ENCODE assay signal across 1 cellular context in genomic region chr9:99357575-99357974, GRCh38.
TF ChIP-seq lines count a peak whose summit lies in the region.

No MANE protein-coding gene starts in this region.

TF ChIP-seq in HepG2, 621 proteins besides CTCF, POLR2A, EP300 and RAD21 (continued from another document):
- TF ChIP-seq MLXIP (CRISPR knock-in tag; IDR thresholded peaks at IDR 0.05; ENCODE audit: borderline replicate concordance): no peak
- no peak for TF ChIP-seq ZNF788 (CRISPR knock-in tag; IDR thresholded peaks at IDR 0.05; ENCODE audit: borderline replicate concordance)
- no peak for TF ChIP-seq ZNF549 (CRISPR knock-in tag; IDR thresholded peaks at IDR 0.05)
- TF ChIP-seq IRX3 (CRISPR knock-in tag; IDR thresholded peaks at IDR 0.05; ENCODE audit: borderline replicate concordance, low read depth): no peak
- TF ChIP-seq, protein P1, sequence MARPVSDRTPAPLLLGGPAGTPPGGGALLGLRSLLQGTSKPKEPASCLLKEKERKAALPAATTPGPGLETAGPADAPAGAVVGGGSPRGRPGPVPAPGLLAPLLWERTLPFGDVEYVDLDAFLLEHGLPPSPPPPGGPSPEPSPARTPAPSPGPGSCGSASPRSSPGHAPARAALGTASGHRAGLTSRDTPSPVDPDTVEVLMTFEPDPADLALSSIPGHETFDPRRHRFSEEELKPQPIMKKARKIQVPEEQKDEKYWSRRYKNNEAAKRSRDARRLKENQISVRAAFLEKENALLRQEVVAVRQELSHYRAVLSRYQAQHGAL (CRISPR knock-in tag; IDR thresholded peaks at IDR 0.05; ENCODE audit: not compliant biosample characterization): no peak
- no peak for TF ChIP-seq ZNF512 (CRISPR knock-in tag; IDR thresholded peaks at IDR 0.05)
- no peak for TF ChIP-seq ZNF746 (CRISPR knock-in tag; IDR thresholded peaks at IDR 0.05)
